ENCODE assay signal across 1 cellular context in genomic region chr5:16859346-16859745, GRCh38.
TF ChIP-seq lines count a peak whose summit lies in the region.

No MANE protein-coding gene starts in this region.

TF ChIP-seq in HEK293, 187 proteins besides CTCF, POLR2A, EP300 and RAD21 (continued from another document):
- TF ChIP-seq, protein P1, sequence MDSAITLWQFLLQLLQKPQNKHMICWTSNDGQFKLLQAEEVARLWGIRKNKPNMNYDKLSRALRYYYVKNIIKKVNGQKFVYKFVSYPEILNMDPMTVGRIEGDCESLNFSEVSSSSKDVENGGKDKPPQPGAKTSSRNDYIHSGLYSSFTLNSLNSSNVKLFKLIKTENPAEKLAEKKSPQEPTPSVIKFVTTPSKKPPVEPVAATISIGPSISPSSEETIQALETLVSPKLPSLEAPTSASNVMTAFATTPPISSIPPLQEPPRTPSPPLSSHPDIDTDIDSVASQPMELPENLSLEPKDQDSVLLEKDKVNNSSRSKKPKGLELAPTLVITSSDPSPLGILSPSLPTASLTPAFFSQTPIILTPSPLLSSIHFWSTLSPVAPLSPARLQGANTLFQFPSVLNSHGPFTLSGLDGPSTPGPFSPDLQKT (IDR thresholded peaks at IDR 0.05; ENCODE audit: borderline replicate concordance, low read depth, low read length): no peak
TF ChIP-seq in HEK293: peak in this region for 1.
